8 cellular contexts compared by ENCODE assay signal in genomic region chr17:14301761-14302401, GRCh38. TPM values are rescaled to one million over a fixed set of nuclear protein-coding genes. Genes with fewer than 3 reads are reported as not detected.
DNase-seq lines count a peak whose midpoint lies in the region; ATAC-seq and TF ChIP-seq lines count a peak whose summit lies in the region.

No MANE protein-coding gene starts in this region.

- peaks cover 61% of the 10 kb centered on the region for H3K4me1 Mint-ChIP-seq in activated naive CD4-positive, alpha-beta T cell treated with anti-CD3 and anti-CD28 coated beads, Interleukin-2, amount 10 ng/mL, durations not matched to agents 7 days and 5 days

- intact Hi-C loops in Panc1 (cut with micrococcal nuclease; ENCODE audit: unreplicated experiment): loop anchor here (10.0 kb wide), 1 partner anchor 623 kb away; no protein-coding TSS in a partner anchor

- no peaks in the 10 kb centered on the region for H3K36me3 ChIP-seq in Panc1 (ENCODE audit: control insufficient read depth, insufficient read depth, low read length)
- H3K36me3 ChIP-seq in hepatocyte (replicated peaks; ENCODE audit: insufficient read depth, low read depth): no peaks in the 10 kb centered on the region

- WGBS in hepatocyte (ENCODE audit: low lambda C conversion rate, missing lambda C conversion rate): under 1% methylated on average over 56 of the region's 56 CpGs

- H3K79me2 ChIP-seq in hepatocyte: peaks cover 8% of the 10 kb centered on the region

- TF ChIP-seq CTCF in Panc1 (IDR thresholded peaks at IDR 0.05): no peak
- TF ChIP-seq CTCF in hepatocyte (IDR thresholded peaks at IDR 0.05; ENCODE audit: poor library complexity): no peak

- peaks cover 46% of the 10 kb centered on the region for H3K27me3 Mint-ChIP-seq in activated naive CD4-positive, alpha-beta T cell treated with anti-CD3 and anti-CD28 coated beads, Interleukin-2, amount 10 ng/mL, durations not matched to agents 7 days and 5 days

- H2AFZ ChIP-seq in hepatocyte: peak overlapping the region; percentile 58

- H3K4me3 ChIP-seq in Panc1 (ENCODE audit: low read depth in 2 of 2, low read length in 2 of 2) (peak overlapping the region; percentile 46 to 60), hepatocyte (peak overlapping the region; percentile 56)

- H3K4me2 ChIP-seq in hepatocyte: peak overlapping the region; percentile 95

- H3K36me3 Mint-ChIP-seq in activated naive CD4-positive, alpha-beta T cell treated with anti-CD3 and anti-CD28 coated beads, Interleukin-2, amount 10 ng/mL, durations not matched to agents 7 days and 5 days: peaks cover 24% of the 10 kb centered on the region

- H3K9me2 ChIP-seq in hepatocyte (replicated peaks; ENCODE audit: insufficient read depth): no peaks in the 10 kb centered on the region

- H3K4me1 ChIP-seq in Panc1 (ENCODE audit: control insufficient read depth, insufficient read depth, low read length) (no peaks in the 10 kb centered on the region; the same call in 1 of the 2 replicates), hepatocyte (ENCODE audit: insufficient read depth) (peaks cover 34% of the 10 kb centered on the region)

- H3K27ac ChIP-seq in Panc1 (ENCODE audit: low read length): no peak overlapping the region
- H3K27ac ChIP-seq in hepatocyte: peak overlapping the region; percentile 1

- DNase-seq in DMS 273 (lab: John Stamatoyannopoulos, UW; ENCODE audit: unreplicated experiment) (peak; percentile 51), DMS 273 treated with DMSO at 0.1 percent for 48 hours (lab: John Stamatoyannopoulos, UW) (no peak), Panc1 (ENCODE audit: low read depth, low spot score) (no peak), hepatocyte (ENCODE audit: low spot score) (peak; percentile 47), COR-L47 (lab: John Stamatoyannopoulos, UW) (no peak), pons (ENCODE audit: low spot score) (no peak)
- DNase-seq in activated naive CD4-positive, alpha-beta T cell treated with anti-CD3 and anti-CD28 coated beads, Interleukin-2, amount 10 ng/mL, durations not matched to agents 7 days and 5 days: peak; percentile 77
- DNase-seq in stimulated activated CD4-positive, alpha-beta T cell treated with anti-CD3 and anti-CD28 coated beads, Interleukin-12 subunit alpha, Interleukin-12 subunit beta, amount 100 ng/mL, for 24 hours (ENCODE audit: low read depth in 2 of 2): peak; percentile 31 to 59

- BruUV-seq in Panc1 (replicated peaks; lab: Mats Ljungman, UMichigan): no TSS peak

- peak overlapping the region; percentile 92 for H3K27ac Mint-ChIP-seq in activated naive CD4-positive, alpha-beta T cell treated with anti-CD3 and anti-CD28 coated beads, Interleukin-2, amount 10 ng/mL, durations not matched to agents 7 days and 5 days

- POLR2A ChIA-PET in Panc1 (lab: Charles Lee): no interaction called here

- in situ Hi-C loops in Panc1 (cut with HindIII; ENCODE audit: low pct_unique_long_range_greater_than_20kb, low sequenced_read_pairs): no loop called here

- no peaks in the 10 kb centered on the region for H3K9me3 ChIP-seq in Panc1 (ENCODE audit: control insufficient read depth, insufficient read depth, low read depth, low read length)
- no peaks in the 10 kb centered on the region for H3K9me3 ChIP-seq in hepatocyte (ENCODE audit: low read depth)

- peak; percentile 2; the same call in 1 of the 2 replicates for ATAC-seq in Panc1

- no peaks in the 10 kb centered on the region for H3K9me3 Mint-ChIP-seq in activated naive CD4-positive, alpha-beta T cell treated with anti-CD3 and anti-CD28 coated beads, Interleukin-2, amount 10 ng/mL, durations not matched to agents 7 days and 5 days

- no peaks in the 10 kb centered on the region for H4K20me1 ChIP-seq in hepatocyte (ENCODE audit: insufficient read depth, poor library complexity, severe bottlenecking)

- CTCF ChIA-PET in Panc1 (lab: Charles Lee): interaction anchor here (0.6 kb wide), 1 partner anchor 414 kb away, joined by 7 read pairs; no protein-coding TSS in a partner anchor
- CTCF ChIA-PET in activated naive CD4-positive, alpha-beta T cell treated with anti-CD3 and anti-CD28 coated beads, Interleukin-2, amount 10 ng/mL, durations not matched to agents 7 days and 5 days (lab: Charles Lee): interaction anchor here (0.7 to 2.8 kb wide), 11 partner anchors 15 to 703 kb away, joined by 3 to 10 read pairs (median 5); no protein-coding TSS in a partner anchor

- H3K4me3 Mint-ChIP-seq in activated naive CD4-positive, alpha-beta T cell treated with anti-CD3 and anti-CD28 coated beads, Interleukin-2, amount 10 ng/mL, durations not matched to agents 7 days and 5 days: peak overlapping the region; percentile 97

- peaks cover 10% of the 10 kb centered on the region for H3K27me3 ChIP-seq in Panc1 (ENCODE audit: control insufficient read depth, insufficient read depth, low read length)
- peaks cover 70% of the 10 kb centered on the region for H3K27me3 ChIP-seq in hepatocyte

RNA-seq across cellular contexts. Expression of gene HS3ST3B1, which starts 1.0 kb away (rescaled TPM):
- 0.59 TPM for total RNA-seq in Panc1 (2021; ENCODE audit: unreplicated experiment)
- polyA plus RNA-seq in Panc1 (2012; ENCODE audit: insufficient read length): 0.58 TPM
- 5.8 TPM in 2 replicates for total RNA-seq in hepatocyte
- 3.7 and 4.2 TPM in 2 replicates for polyA plus RNA-seq in hepatocyte

Comparison
In these comparisons a context has a peak if more than half of its experiments do, and no peak if none do; other contexts are left out.
1. DNase-seq: peak in DMS 273 (single experiment), activated naive CD4-positive, alpha-beta T cell treated with anti-CD3 and anti-CD28 coated beads, Interleukin-2, amount 10 ng/mL, durations not matched to agents 7 days and 5 days (single experiment), hepatocyte (single experiment) and stimulated activated CD4-positive, alpha-beta T cell treated with anti-CD3 and anti-CD28 coated beads, Interleukin-12 subunit alpha, Interleukin-12 subunit beta, amount 100 ng/mL, for 24 hours (2 of 2); none in DMS 273 treated with DMSO at 0.1 percent for 48 hours (single experiment), Panc1 (single experiment), COR-L47 (single experiment) and pons (single experiment).